8 cellular contexts compared by ENCODE assay signal in genomic region chr13:50123002-50123401, GRCh38.
DNase-seq lines count a peak whose midpoint lies in the region; ATAC-seq and TF ChIP-seq lines count a peak whose summit lies in the region.

No MANE protein-coding gene starts in this region.

- no peak overlapping the region for H2BK15ac ChIP-seq in mesenchymal stem cell (ENCODE audit: low read depth, poor library complexity, severe bottlenecking)

- WGBS in heart right ventricle, 2 donors: 60 to 63% methylated on average over 3 of the region's 3 CpGs
- 93% methylated on average over 2 of the region's 3 CpGs for WGBS in mesenchymal stem cell

- H3K4me1 ChIP-seq in heart right ventricle (peaks cover 2 to 71% (median 56%) of the 10 kb centered on the region in 9 donors), mesenchymal stem cell (ENCODE audit: control insufficient read depth, insufficient read depth, low read depth, low read length) (peaks cover 19% of the 10 kb centered on the region), vagina (peaks cover 34% of the 10 kb centered on the region)

- peak overlapping the region in 1 of 2 experiments; percentile 94 for H3K23ac ChIP-seq in mesenchymal stem cell (ENCODE audit: low read length in 2 of 2)

- H3K9ac ChIP-seq in mesenchymal stem cell (ENCODE audit: low read length): peak overlapping the region; percentile 98

- H3K9me3 ChIP-seq in heart right ventricle: no peaks in the 10 kb centered on the region
- H3K9me3 ChIP-seq in mesenchymal stem cell (ENCODE audit: control insufficient read depth, low read length): no peaks in the 10 kb centered on the region
- H3K9me3 ChIP-seq in vagina: no peaks in the 10 kb centered on the region

- DNase-seq in heart right ventricle (no peak), cardiac septum (ENCODE audit: low spot score) (no peak), mesenchymal stem cell (no peak), vagina (ENCODE audit: extremely low spot score in 2 of 2) (no peak), germinal center (ENCODE audit: low spot score) (no peak)
- no peak for DNase-seq in effector CD4-positive, alpha-beta T cell

- H3K36me3 ChIP-seq in heart right ventricle (peaks cover 0 to 18% (median 0%) of the 10 kb centered on the region in 9 donors), mesenchymal stem cell (ENCODE audit: control insufficient read depth in 1 of 2, insufficient read depth in 2 of 2, low read depth in 1 of 2, low read length in 2 of 2) (peaks cover 2 to 17% of the 10 kb centered on the region in 2 experiments), vagina (no peaks in the 10 kb centered on the region)

- no peak overlapping the region for H4K91ac ChIP-seq in mesenchymal stem cell (ENCODE audit: low read length)

- H3K4me2 ChIP-seq in mesenchymal stem cell (ENCODE audit: low read length, poor library complexity, severe bottlenecking): no peak overlapping the region

- H3K4ac ChIP-seq in mesenchymal stem cell (ENCODE audit: low read depth in 1 of 2, low read length in 2 of 2): no peak overlapping the region

- TF ChIP-seq CTCF in heart right ventricle (IDR thresholded peaks at IDR 0.05) (no peak), vagina (IDR thresholded peaks at IDR 0.05) (no peak)

- no peak overlapping the region for H3K18ac ChIP-seq in mesenchymal stem cell (ENCODE audit: low read depth in 1 of 2, low read length in 2 of 2)

- no peak for ATAC-seq in heart right ventricle
- ATAC-seq in GM18505 (IDR thresholded peaks at IDR 0.05; ENCODE audit: unreplicated experiment): no peak

- H2BK5ac ChIP-seq in mesenchymal stem cell (ENCODE audit: low read depth, low read length, poor library complexity, severe bottlenecking): no peak overlapping the region

- no peak overlapping the region for H2BK120ac ChIP-seq in mesenchymal stem cell (ENCODE audit: low read depth, low read length)

- H3K4me3 ChIP-seq in heart right ventricle (peak overlapping the region; percentile 51 to 98 (median 94)), mesenchymal stem cell (ENCODE audit: insufficient read depth in 1 of 2, low read depth in 1 of 2, low read length in 2 of 2) (peak overlapping the region in 1 of 2 experiments; percentile 85), vagina (peak overlapping the region; percentile 93 to 95)

- TF ChIP-seq POLR2A in vagina (IDR thresholded peaks at IDR 0.05) (no peak), GM18505 (IDR thresholded peaks at IDR 0.05; ENCODE audit: borderline replicate concordance, extremely low read depth, insufficient read depth, insufficient read length) (no peak)

- peaks cover 0 to 4% (median 0%) of the 10 kb centered on the region in 7 donors for H3K27me3 ChIP-seq in heart right ventricle
- peaks cover 0 to 16% of the 10 kb centered on the region in 2 experiments for H3K27me3 ChIP-seq in mesenchymal stem cell (ENCODE audit: control insufficient read depth in 1 of 2, insufficient read depth in 1 of 2, low read length in 2 of 2)
- H3K27me3 ChIP-seq in vagina: no peaks in the 10 kb centered on the region

- peak overlapping the region in 1 of 2 experiments; percentile 88 for H3K14ac ChIP-seq in mesenchymal stem cell (ENCODE audit: low read length in 2 of 2)

- H3K27ac ChIP-seq in heart right ventricle (peak overlapping the region; percentile 94 to 100 (median 100)), angular gyrus (ENCODE audit: low read depth, low read length) (peak overlapping the region; percentile 97), mesenchymal stem cell (ENCODE audit: low read length, poor library complexity, severe bottlenecking) (no peak overlapping the region), vagina (peak overlapping the region; percentile 98)

- H2AFZ ChIP-seq in mesenchymal stem cell (ENCODE audit: low read depth, low read length): no peak overlapping the region

- no peak overlapping the region for H2AK5ac ChIP-seq in mesenchymal stem cell (ENCODE audit: low read length, severe bottlenecking)

- intact Hi-C loops in heart right ventricle (cut with DNase I) (loop anchor here in 7 of 10 donors (2.0 to 10.0 kb wide), 6 partner anchors 36 to 572 kb away; partner anchors contain the start of gene TRIM13 (in 1 of the 7)), cardiac septum (cut with DNase I) (loop anchor here (5.0 to 10.0 kb wide), 2 partner anchors 582 to 789 kb away; no protein-coding TSS in a partner anchor), vagina (cut with DNase I) (no loop called here)

- H2BK12ac ChIP-seq in mesenchymal stem cell (ENCODE audit: low read length in 2 of 2): no peak overlapping the region

- no peak overlapping the region for H4K8ac ChIP-seq in mesenchymal stem cell (ENCODE audit: low read length)

- peaks cover 11% of the 10 kb centered on the region for H3K79me1 ChIP-seq in mesenchymal stem cell (replicated peaks; ENCODE audit: low read length, poor library complexity, severe bottlenecking)
